1 cellular context compared by ENCODE assay signal in the genomic region with DNA sequence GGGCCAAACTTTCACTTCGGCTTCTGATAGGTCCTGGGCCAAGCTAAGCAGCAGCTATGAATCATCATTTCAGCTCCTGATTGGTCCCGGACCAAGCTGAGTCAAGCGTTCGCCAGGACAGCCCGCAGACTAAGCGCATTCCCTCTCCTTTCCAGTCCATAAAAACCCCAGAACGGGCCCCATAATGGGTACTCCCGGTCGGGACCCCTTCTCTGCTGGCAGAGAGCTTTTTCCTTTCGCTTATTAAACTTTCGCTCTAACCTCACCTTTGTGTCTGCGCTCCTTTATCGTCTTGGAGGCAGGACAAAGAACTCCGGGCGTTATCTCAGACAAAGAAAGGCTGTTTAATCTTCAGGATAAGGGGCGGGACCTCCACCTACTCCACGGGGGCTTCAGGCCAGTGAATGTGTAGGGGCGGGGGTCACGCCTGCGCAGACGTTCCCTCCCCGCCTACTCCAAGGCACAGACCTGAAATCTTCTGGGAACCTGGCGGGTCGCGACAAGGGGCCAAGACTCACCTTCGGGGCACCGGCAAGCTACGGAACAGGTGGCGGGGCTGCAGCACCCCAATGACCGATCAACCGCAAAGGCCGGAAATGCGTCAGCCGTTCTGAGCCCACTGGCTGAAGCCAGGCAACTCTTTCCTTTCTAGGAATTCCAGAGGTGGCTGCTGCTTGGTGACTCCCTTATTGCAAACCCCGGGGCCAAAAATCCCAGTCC.
TF ChIP-seq lines count a peak whose summit lies in the region.

Gene ZSCAN31, minus strand, starts transcription at position 585 of the 720 bp plus-strand sequence. CDS start 6,465 bp downstream, outside the sequence.

TF ChIP-seq in K562, 482 proteins besides CTCF, POLR2A, EP300 and RAD21 (continued from another document and continues in another):
- TF ChIP-seq CHD7 (IDR thresholded peaks at IDR 0.05; ENCODE audit: low read depth, low read length): no peak
- TF ChIP-seq, protein P1, sequence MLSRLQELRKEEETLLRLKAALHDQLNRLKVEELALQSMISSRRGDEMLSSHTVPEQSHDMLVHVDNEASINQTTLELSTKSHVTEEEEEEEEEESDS (CRISPR knock-in tag; IDR thresholded peaks at IDR 0.05): no peak
- peak; percentile 1; the same call in 1 of the 2 replicates for TF ChIP-seq MAFK (IDR thresholded peaks at IDR 0.05; ENCODE audit: low read length)
- TF ChIP-seq ETV5 (CRISPR knock-in tag; IDR thresholded peaks at IDR 0.05; ENCODE audit: low read depth): peak; percentile 89
- TF ChIP-seq, protein P2, sequence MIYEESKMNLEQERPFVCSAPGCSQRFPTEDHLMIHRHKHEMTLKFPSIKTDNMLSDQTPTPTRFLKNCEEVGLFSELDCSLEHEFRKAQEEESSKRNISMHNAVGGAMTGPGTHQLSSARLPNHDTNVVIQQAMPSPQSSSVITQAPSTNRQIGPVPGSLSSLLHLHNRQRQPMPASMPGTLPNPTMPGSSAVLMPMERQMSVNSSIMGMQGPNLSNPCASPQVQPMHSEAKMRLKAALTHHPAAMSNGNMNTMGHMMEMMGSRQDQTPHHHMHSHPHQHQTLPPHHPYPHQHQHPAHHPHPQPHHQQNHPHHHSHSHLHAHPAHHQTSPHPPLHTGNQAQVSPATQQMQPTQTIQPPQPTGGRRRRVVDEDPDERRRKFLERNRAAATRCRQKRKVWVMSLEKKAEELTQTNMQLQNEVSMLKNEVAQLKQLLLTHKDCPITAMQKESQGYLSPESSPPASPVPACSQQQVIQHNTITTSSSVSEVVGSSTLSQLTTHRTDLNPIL (CRISPR knock-in tag; IDR thresholded peaks at IDR 0.05): no peak
- TF ChIP-seq NONO (IDR thresholded peaks at IDR 0.05; ENCODE audit: low read depth in 2 of 2, low read length in 1 of 2): peak in 1 of 2 experiments; percentile 17; a peak in 2 of 4 replicates
- TF ChIP-seq CTBP1 (IDR thresholded peaks at IDR 0.05; ENCODE audit: borderline replicate concordance): peak; percentile 62
- no peak for TF ChIP-seq SNIP1 (IDR thresholded peaks at IDR 0.05; ENCODE audit: low read depth)
- 0 out of 2 replicates have a peak, but pooled peaks have one; percentile 22 for TF ChIP-seq CHCHD3 (CRISPR knock-in tag; IDR thresholded peaks at IDR 0.05)
- TF ChIP-seq MTA3 (IDR thresholded peaks at IDR 0.05; ENCODE audit: borderline replicate concordance): no peak; the same call in 1 of the 2 replicates
- 0 out of 2 replicates have a peak, but pooled peaks have one; percentile 14 for TF ChIP-seq NFXL1 (CRISPR knock-in tag; IDR thresholded peaks at IDR 0.05)
- TF ChIP-seq ELF1 (tag; IDR thresholded peaks at IDR 0.05): no peak; the same call in 1 of the 2 replicates
- TF ChIP-seq ZNF121 (CRISPR knock-in tag; conservative IDR thresholded peaks at IDR 0.05): no peak
- TF ChIP-seq KLF1 (tag; IDR thresholded peaks at IDR 0.05): peak; percentile 61; the same call in 1 of the 2 replicates
- peak; percentile 63; the same call in 1 of the 2 replicates for TF ChIP-seq GTF2F1 (IDR thresholded peaks at IDR 0.05; ENCODE audit: low read depth, low read length)
- peak; percentile 11; the same call in 1 of the 2 replicates for TF ChIP-seq ZNF134 (CRISPR knock-in tag; conservative IDR thresholded peaks at IDR 0.05)
- TF ChIP-seq, protein P3, sequence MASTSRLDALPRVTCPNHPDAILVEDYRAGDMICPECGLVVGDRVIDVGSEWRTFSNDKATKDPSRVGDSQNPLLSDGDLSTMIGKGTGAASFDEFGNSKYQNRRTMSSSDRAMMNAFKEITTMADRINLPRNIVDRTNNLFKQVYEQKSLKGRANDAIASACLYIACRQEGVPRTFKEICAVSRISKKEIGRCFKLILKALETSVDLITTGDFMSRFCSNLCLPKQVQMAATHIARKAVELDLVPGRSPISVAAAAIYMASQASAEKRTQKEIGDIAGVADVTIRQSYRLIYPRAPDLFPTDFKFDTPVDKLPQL (IDR thresholded peaks at IDR 0.05; ENCODE audit: extremely low read depth, insufficient read length): peak; percentile 30
- no peak for TF ChIP-seq MYNN (IDR thresholded peaks at IDR 0.05)
- no peak for TF ChIP-seq MYNN (CRISPR knock-in tag; IDR thresholded peaks at IDR 0.05)
- TF ChIP-seq, protein P4, sequence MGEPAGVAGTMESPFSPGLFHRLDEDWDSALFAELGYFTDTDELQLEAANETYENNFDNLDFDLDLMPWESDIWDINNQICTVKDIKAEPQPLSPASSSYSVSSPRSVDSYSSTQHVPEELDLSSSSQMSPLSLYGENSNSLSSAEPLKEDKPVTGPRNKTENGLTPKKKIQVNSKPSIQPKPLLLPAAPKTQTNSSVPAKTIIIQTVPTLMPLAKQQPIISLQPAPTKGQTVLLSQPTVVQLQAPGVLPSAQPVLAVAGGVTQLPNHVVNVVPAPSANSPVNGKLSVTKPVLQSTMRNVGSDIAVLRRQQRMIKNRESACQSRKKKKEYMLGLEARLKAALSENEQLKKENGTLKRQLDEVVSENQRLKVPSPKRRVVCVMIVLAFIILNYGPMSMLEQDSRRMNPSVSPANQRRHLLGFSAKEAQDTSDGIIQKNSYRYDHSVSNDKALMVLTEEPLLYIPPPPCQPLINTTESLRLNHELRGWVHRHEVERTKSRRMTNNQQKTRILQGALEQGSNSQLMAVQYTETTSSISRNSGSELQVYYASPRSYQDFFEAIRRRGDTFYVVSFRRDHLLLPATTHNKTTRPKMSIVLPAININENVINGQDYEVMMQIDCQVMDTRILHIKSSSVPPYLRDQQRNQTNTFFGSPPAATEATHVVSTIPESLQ (CRISPR knock-in tag; IDR thresholded peaks at IDR 0.05): no peak
- no peak for TF ChIP-seq SLC30A9 (CRISPR knock-in tag; IDR thresholded peaks at IDR 0.05)
- peak; percentile 40; the same call in 1 of the 2 replicates for TF ChIP-seq RERE (CRISPR knock-in tag; IDR thresholded peaks at IDR 0.05; ENCODE audit: borderline replicate concordance)
- TF ChIP-seq JUN (IDR thresholded peaks at IDR 0.05; ENCODE audit: borderline replicate concordance, low read depth, low read length): peak; percentile 85
- TF ChIP-seq JUN (CRISPR knock-in tag; IDR thresholded peaks at IDR 0.05; ENCODE audit: borderline replicate concordance): no peak; the same call in 1 of the 2 replicates
- TF ChIP-seq BCOR (IDR thresholded peaks at IDR 0.05): no peak
- TF ChIP-seq RCOR1 (IDR thresholded peaks at IDR 0.05; ENCODE audit: borderline replicate concordance in 1 of 2, low read depth in 2 of 2, low read length in 2 of 2): peak in 1 of 2 experiments; percentile 54; a peak in 2 of 4 replicates
- TF ChIP-seq, protein P5, sequence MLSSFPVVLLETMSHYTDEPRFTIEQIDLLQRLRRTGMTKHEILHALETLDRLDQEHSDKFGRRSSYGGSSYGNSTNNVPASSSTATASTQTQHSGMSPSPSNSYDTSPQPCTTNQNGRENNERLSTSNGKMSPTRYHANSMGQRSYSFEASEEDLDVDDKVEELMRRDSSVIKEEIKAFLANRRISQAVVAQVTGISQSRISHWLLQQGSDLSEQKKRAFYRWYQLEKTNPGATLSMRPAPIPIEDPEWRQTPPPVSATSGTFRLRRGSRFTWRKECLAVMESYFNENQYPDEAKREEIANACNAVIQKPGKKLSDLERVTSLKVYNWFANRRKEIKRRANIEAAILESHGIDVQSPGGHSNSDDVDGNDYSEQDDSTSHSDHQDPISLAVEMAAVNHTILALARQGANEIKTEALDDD (IDR thresholded peaks at IDR 0.05): no peak
- TF ChIP-seq MTA1 (IDR thresholded peaks at IDR 0.05; ENCODE audit: borderline replicate concordance): peak; percentile 40
